ENCODE assay signal across 1 cellular context in the genomic region with DNA sequence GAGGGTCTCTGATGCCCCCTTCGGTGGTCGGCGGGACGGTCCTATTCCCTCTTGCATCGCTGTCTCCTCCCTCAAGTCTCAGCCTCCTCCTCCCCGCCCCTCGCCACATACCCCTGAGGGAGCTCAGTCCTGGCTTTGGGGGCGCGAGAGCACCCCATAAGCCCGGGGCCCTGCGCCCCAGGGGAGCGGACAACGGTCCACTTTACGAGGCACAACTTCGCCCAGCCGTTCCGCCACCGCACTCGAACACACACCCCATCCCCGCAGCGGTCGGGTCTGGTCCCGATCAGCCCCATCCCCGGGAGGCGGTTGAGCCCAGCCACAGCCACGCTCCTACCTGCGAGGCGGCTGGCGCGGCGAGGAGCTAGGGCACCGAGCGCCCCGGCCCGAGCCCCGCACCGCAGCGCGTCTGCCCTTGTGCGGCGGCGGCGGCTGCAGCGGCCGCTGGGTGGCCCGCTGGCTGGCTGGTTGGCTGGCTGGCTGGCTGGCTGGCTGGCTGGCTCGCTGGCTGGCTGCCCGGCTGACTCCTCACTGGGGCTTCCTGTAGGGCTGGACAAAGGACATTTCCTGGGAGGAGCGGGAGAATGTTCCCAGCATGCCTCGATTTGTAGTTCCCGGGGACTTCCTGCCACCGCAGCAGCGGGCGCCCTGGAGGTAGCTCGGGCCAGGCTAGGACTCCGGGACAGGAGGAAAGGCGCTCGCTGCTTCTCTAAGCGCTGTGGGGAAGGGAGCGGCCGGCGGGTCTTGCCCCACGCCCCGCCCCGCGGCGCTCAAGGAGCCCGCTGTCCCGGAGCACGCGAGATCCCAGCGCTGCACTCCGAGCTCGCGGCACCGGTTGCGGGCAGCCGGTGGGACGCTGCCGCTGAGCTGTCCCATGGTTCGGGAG.
TF ChIP-seq lines count a peak whose summit lies in the region.

TSS of gene ZNF697 (minus strand) at position 533 of the 886 bp plus-strand sequence. CDS start 22,166 bp downstream, outside the sequence.

TF ChIP-seq in HEK293, 187 proteins besides CTCF, POLR2A, EP300 and RAD21 (continued from another document):
- TF ChIP-seq, protein P1, sequence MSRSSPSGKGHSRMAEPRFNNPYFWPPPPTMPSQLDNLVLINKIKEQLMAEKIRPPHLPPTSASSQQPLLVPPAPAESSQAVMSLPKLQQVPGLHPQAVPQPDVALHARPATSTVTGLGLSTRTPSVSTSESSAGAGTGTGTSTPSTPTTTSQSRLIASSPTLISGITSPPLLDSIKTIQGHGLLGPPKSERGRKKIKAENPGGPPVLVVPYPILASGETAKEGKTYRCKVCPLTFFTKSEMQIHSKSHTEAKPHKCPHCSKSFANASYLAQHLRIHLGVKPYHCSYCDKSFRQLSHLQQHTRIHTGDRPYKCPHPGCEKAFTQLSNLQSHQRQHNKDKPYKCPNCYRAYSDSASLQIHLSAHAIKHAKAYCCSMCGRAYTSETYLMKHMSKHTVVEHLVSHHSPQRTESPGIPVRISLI (tag by site-specific recombination; IDR thresholded peaks at IDR 0.05), result no peak
- TF ChIP-seq FEZF1 (tag by site-specific recombination; IDR thresholded peaks at IDR 0.05), result no peak
- no peak for TF ChIP-seq ZSCAN23 (tag by site-specific recombination; IDR thresholded peaks at IDR 0.05)
- no peak for TF ChIP-seq BCL11B (tag by site-specific recombination; IDR thresholded peaks at IDR 0.05; ENCODE audit: low read depth)
- TF ChIP-seq TRIM28 (IDR thresholded peaks at IDR 0.05; ENCODE audit: borderline replicate concordance, low read length), result no peak
- no peak for TF ChIP-seq EGR2 (tag by site-specific recombination; IDR thresholded peaks at IDR 0.05; ENCODE audit: low read depth)
- TF ChIP-seq ZNF302 (tag by site-specific recombination; IDR thresholded peaks at IDR 0.05; ENCODE audit: low read depth), result no peak
- no peak for TF ChIP-seq ZNF488 (tag by site-specific recombination; IDR thresholded peaks at IDR 0.05)
- no peak for TF ChIP-seq SCRT1 (tag by site-specific recombination; IDR thresholded peaks at IDR 0.05; ENCODE audit: borderline replicate concordance)
- TF ChIP-seq REST (tag by site-specific recombination; IDR thresholded peaks at IDR 0.05), result no peak
- no peak for TF ChIP-seq ZNF529 (tag by site-specific recombination; IDR thresholded peaks at IDR 0.05; ENCODE audit: insufficient replicate concordance)
- TF ChIP-seq, protein P2, sequence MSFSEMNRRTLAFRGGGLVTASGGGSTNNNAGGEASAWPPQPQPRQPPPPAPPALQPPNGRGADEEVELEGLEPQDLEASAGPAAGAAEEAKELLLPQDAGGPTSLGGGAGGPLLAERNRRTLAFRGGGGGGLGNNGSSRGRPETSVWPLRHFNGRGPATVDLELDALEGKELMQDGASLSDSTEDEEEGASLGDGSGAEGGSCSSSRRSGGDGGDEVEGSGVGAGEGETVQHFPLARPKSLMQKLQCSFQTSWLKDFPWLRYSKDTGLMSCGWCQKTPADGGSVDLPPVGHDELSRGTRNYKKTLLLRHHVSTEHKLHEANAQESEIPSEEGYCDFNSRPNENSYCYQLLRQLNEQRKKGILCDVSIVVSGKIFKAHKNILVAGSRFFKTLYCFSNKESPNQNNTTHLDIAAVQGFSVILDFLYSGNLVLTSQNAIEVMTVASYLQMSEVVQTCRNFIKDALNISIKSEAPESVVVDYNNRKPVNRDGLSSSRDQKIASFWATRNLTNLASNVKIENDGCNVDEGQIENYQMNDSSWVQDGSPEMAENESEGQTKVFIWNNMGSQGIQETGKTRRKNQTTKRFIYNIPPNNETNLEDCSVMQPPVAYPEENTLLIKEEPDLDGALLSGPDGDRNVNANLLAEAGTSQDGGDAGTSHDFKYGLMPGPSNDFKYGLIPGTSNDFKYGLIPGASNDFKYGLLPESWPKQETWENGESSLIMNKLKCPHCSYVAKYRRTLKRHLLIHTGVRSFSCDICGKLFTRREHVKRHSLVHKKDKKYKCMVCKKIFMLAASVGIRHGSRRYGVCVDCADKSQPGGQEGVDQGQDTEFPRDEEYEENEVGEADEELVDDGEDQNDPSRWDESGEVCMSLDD (tag by site-specific recombination; IDR thresholded peaks at IDR 0.05), result peak; percentile 97
- peak; percentile 68 for TF ChIP-seq ZXDB (tag by site-specific recombination; IDR thresholded peaks at IDR 0.05)
